In genomic region chrX:153667931-153668396, GRCh38 we compare ENCODE assay signal across 8 cellular contexts. TPM values are rescaled to one million over a fixed set of nuclear protein-coding genes. Genes with fewer than 3 reads are reported as not detected.
DNase-seq lines count a peak whose midpoint lies in the region; ATAC-seq and TF ChIP-seq lines count a peak whose summit lies in the region.

No MANE protein-coding gene starts in this region.

- peaks cover 7 to 13% of the 10 kb centered on the region in 2 donors for H3K27me3 Mint-ChIP-seq in CD8-positive, alpha-beta memory T cell
- peaks cover 7% of the 10 kb centered on the region for H3K27me3 Mint-ChIP-seq in activated B cell treated with CpG ODN at 0.5 μM for 24 hours

- intact Hi-C loops in activated B cell treated with CpG ODN at 0.5 μM for 24 hours (cut with micrococcal nuclease) = loop anchor here (1.0 kb wide), 4 partner anchors 114 to 727 kb away; no protein-coding TSS in a partner anchor
- intact Hi-C loops in breast epithelium (cut with DNase I; ENCODE audit: low total_unique reads) = no loop called here

- no peaks in the 10 kb centered on the region for H3K4me1 ChIP-seq in CD8-positive, alpha-beta memory T cell (ENCODE audit: insufficient read depth, low read length)
- no peaks in the 10 kb centered on the region for H3K4me1 ChIP-seq in breast epithelium

- CTCF ChIA-PET in CD8-positive, alpha-beta memory T cell (lab: Charles Lee) = interaction anchor here (0.9 to 6.2 kb wide), 16 partner anchors 11 to 726 kb away, joined by 3 to 59 read pairs (median 4); no protein-coding TSS in a partner anchor
- CTCF ChIA-PET in activated B cell treated with CpG ODN at 0.5 μM for 24 hours (lab: Charles Lee) = interaction anchor here (1.0 to 4.3 kb wide), 12 partner anchors 14 to 726 kb away, joined by 3 to 30 read pairs (median 4); no protein-coding TSS in a partner anchor

- H3K27ac Mint-ChIP-seq in CD8-positive, alpha-beta memory T cell = peak overlapping the region in 3 of 8 donors; percentile 29 to 52 (median 29)
- H3K27ac Mint-ChIP-seq in activated B cell treated with CpG ODN at 0.5 μM for 24 hours = no peak overlapping the region

- H3K4me1 Mint-ChIP-seq in CD8-positive, alpha-beta memory T cell = peaks cover 7 to 9% (median 8%) of the 10 kb centered on the region in 3 donors
- peaks cover 5% of the 10 kb centered on the region for H3K4me1 Mint-ChIP-seq in activated B cell treated with CpG ODN at 0.5 μM for 24 hours

- H3K27ac ChIP-seq in CD8-positive, alpha-beta memory T cell (ENCODE audit: low read depth, low read length) = no peak overlapping the region
- no peak overlapping the region for H3K27ac ChIP-seq in breast epithelium

- TF ChIP-seq CTCF in activated B cell treated with CpG ODN at 0.5 μM for 24 hours (IDR thresholded peaks at IDR 0.05) = no peak
- peak; percentile 60 to 63 (median 62) for TF ChIP-seq CTCF in breast epithelium (IDR thresholded peaks at IDR 0.05)

- POLR2A ChIA-PET in CD8-positive, alpha-beta memory T cell (lab: Charles Lee) = no interaction called here
- POLR2A ChIA-PET in activated B cell treated with CpG ODN at 0.5 μM for 24 hours (lab: Charles Lee) = no interaction called here

- H3K9me3 Mint-ChIP-seq in CD8-positive, alpha-beta memory T cell = no peaks in the 10 kb centered on the region
- H3K9me3 Mint-ChIP-seq in activated B cell treated with CpG ODN at 0.5 μM for 24 hours = no peaks in the 10 kb centered on the region

- peak; percentile 58 to 77 (median 64) for DNase-seq in CD8-positive, alpha-beta memory T cell
- DNase-seq in H4 (ENCODE audit: low spot score) (peak; percentile 77), NCI-H2107 treated with DMSO at 0.1 percent for 48 hours (lab: John Stamatoyannopoulos, UW; ENCODE audit: unreplicated experiment) (peak; percentile 73), activated B cell treated with CpG ODN at 0.5 μM for 24 hours (peak; percentile 66), breast epithelium (ENCODE audit: low spot score in 2 of 2) (peak; percentile 75 to 86), islet precursor cell (peak; percentile 85)
- DNase-seq in stimulated activated CD4-positive, alpha-beta T cell treated with anti-CD3 and anti-CD28 coated beads, Interleukin-15, amount 100 ng/mL, for 24 hours = peak; percentile 85

- TF ChIP-seq POLR2A in breast epithelium (IDR thresholded peaks at IDR 0.05) = no peak

- no peaks in the 10 kb centered on the region for H3K9me3 ChIP-seq in CD8-positive, alpha-beta memory T cell (ENCODE audit: low read length)
- peaks cover 0 to 13% of the 10 kb centered on the region in 2 donors for H3K9me3 ChIP-seq in breast epithelium

- H3K4me3 Mint-ChIP-seq in CD8-positive, alpha-beta memory T cell = peak overlapping the region in 6 of 7 donors; percentile 52 to 79 (median 69)
- peak overlapping the region; percentile 68 for H3K4me3 Mint-ChIP-seq in activated B cell treated with CpG ODN at 0.5 μM for 24 hours

- no peaks in the 10 kb centered on the region for H3K36me3 Mint-ChIP-seq in CD8-positive, alpha-beta memory T cell
- H3K36me3 Mint-ChIP-seq in activated B cell treated with CpG ODN at 0.5 μM for 24 hours (ENCODE audit: low read depth) = no peaks in the 10 kb centered on the region

- ATAC-seq in activated B cell treated with CpG ODN at 0.5 μM for 24 hours (ENCODE audit: low read depth) = peak; percentile 90
- no peak for ATAC-seq in HG03354 (IDR thresholded peaks at IDR 0.05; ENCODE audit: poor library complexity, severe bottlenecking, unreplicated experiment)

- H3K4me3 ChIP-seq in CD8-positive, alpha-beta memory T cell (ENCODE audit: low read length) = no peak overlapping the region
- peak overlapping the region in 1 of 3 donors; percentile 41 for H3K4me3 ChIP-seq in breast epithelium

- H3K36me3 ChIP-seq in CD8-positive, alpha-beta memory T cell (ENCODE audit: insufficient read depth, low read length) = no peaks in the 10 kb centered on the region
- no peaks in the 10 kb centered on the region for H3K36me3 ChIP-seq in breast epithelium

- no peaks in the 10 kb centered on the region for H3K27me3 ChIP-seq in CD8-positive, alpha-beta memory T cell (ENCODE audit: insufficient read depth, low read length, poor library complexity, severe bottlenecking)
- H3K27me3 ChIP-seq in breast epithelium = peaks cover 0 to 65% of the 10 kb centered on the region in 2 donors

RNA-seq across cellular contexts. Expression of gene PNCK, which starts 5.6 kb away (rescaled TPM):
- not detected for total RNA-seq in CD8-positive, alpha-beta memory T cell
- not detected for polyA plus RNA-seq in CD8-positive, alpha-beta memory T cell
- 0.70 and 4.4 TPM in 2 replicates for total RNA-seq in H4 (2014; rRNA removed; shearing (Covaris generic))
- total RNA-seq in activated B cell treated with CpG ODN at 0.5 μM for 24 hours (not detected in 2 replicates), breast epithelium (1 to 10 TPM in 1 of 3 donors, under 1 TPM in 2; 0.48 to 1.3 (median 0.73) TPM)

RNA-seq across cellular contexts. Expression of gene SLC6A8, which starts 19.8 kb away (rescaled TPM):
- 1 to 10 TPM; 1.0 to 1.2 TPM for total RNA-seq in CD8-positive, alpha-beta memory T cell
- polyA plus RNA-seq in CD8-positive, alpha-beta memory T cell = 0.12 TPM
- 21.7 and 43.3 TPM in 2 replicates for total RNA-seq in H4 (2014; rRNA removed; shearing (Covaris generic))
- total RNA-seq in activated B cell treated with CpG ODN at 0.5 μM for 24 hours (0.81 and 1.2 TPM in 2 replicates), breast epithelium (10 to 100 TPM in 2 of 3 donors, 1 to 10 TPM in 1; 7.6 to 40.8 (median 18.4) TPM)

RNA-seq across cellular contexts. Expression of gene DUSP9, which starts 21.0 kb away (rescaled TPM):
- under 1 TPM; 0.09 to 0.15 TPM for total RNA-seq in CD8-positive, alpha-beta memory T cell
- 0.08 TPM for polyA plus RNA-seq in CD8-positive, alpha-beta memory T cell
- 1.3 and 3.2 TPM in 2 replicates for total RNA-seq in H4 (2014; rRNA removed; shearing (Covaris generic))
- total RNA-seq in activated B cell treated with CpG ODN at 0.5 μM for 24 hours = 0.10 TPM in 1 of 2 replicates, not detected in the other
- under 1 TPM in 2 of 3 donors, not detected in 1; 0.33 to 0.73 TPM for total RNA-seq in breast epithelium

RNA-seq across cellular contexts. Expression of gene BCAP31, which starts 56.2 kb away (rescaled TPM):
- total RNA-seq in CD8-positive, alpha-beta memory T cell = 100 to 1,000 TPM; 140 to 153 TPM
- 333 TPM for polyA plus RNA-seq in CD8-positive, alpha-beta memory T cell
- 233 and 264 TPM in 2 replicates for total RNA-seq in H4 (2014; rRNA removed; shearing (Covaris generic))
- total RNA-seq in activated B cell treated with CpG ODN at 0.5 μM for 24 hours = 90.5 and 90.7 TPM in 2 replicates
- total RNA-seq in breast epithelium = 100 to 1,000 TPM; 120 to 245 (median 129) TPM

RNA-seq across cellular contexts. Expression of gene ABCD1, which starts 56.7 kb away (rescaled TPM):
- 1 to 10 TPM; 3.9 to 4.1 TPM for total RNA-seq in CD8-positive, alpha-beta memory T cell
- polyA plus RNA-seq in CD8-positive, alpha-beta memory T cell = 3.4 TPM
- total RNA-seq in H4 (2014; rRNA removed; shearing (Covaris generic)) = 8.6 and 9.1 TPM in 2 replicates
- total RNA-seq in activated B cell treated with CpG ODN at 0.5 μM for 24 hours (2.6 and 2.8 TPM in 2 replicates), breast epithelium (10 to 100 TPM; 10.2 to 27.8 (median 10.5) TPM)
